9 cellular contexts compared by ENCODE assay signal in the genomic region with DNA sequence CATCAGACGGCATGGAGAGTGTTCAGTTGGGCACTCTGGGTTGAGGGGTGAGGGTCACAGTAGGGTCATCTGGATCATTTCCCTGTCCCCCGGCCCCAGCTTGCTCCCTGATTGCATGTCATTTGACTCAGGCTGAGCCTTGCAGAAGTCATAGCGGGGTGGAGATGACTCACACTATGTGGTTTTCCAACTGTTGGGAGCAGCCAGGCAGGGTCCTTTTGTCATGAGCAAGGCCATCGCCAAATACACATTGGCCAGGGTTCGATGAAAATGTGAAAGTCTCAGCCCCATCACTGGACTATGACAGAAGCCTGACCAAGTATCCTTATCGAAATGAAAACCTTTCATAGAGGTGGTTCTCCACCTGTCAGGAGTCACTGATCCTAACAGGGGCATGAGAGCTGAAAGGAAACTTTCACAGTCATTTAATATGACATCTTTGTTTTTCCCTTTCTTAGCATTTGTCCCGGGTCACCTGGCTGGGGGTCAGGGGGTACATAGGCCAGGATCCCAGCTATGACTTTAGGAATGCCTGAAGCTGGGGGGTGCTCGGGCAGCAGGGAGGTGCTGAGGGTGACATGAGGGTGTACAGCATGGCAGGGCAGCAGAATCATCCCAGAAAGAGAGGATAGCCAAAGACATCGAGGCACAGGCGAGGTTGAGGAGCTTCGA.
DNase-seq lines count a peak whose midpoint lies in the region; ATAC-seq and TF ChIP-seq lines count a peak whose summit lies in the region.
"Had no signal": no experiment of that assay in that cellular context is flagged by ENCODE, and none has a peak within 500 bp of the region (broad histone marks: within the 10 kb centered on the region; RNA-seq: fewer than 3 reads in every experiment).

No MANE protein-coding gene starts in this region.

- intact Hi-C loops in HCT116 (cut with micrococcal nuclease) (loop anchor here (10.0 kb wide), 1 partner anchor 782 kb away; no protein-coding TSS in a partner anchor), stomach (cut with DNase I; ENCODE audit: low total_unique reads) (no loop called here)
- intact Hi-C loops in activated T-helper 2 cell treated with anti-CD3 and anti-CD28 coated beads, Interferon-gamma antibody, Interleukin-2, Interleukin-4, amounts not matched to agents 10 μg/mL and 5 μg/mL and 100 μg/mL, durations not matched to agents 14 hours and 24 hours and 36 hours (cut with micrococcal nuclease): no loop called here

- no peak overlapping the region for H3K27ac Mint-ChIP-seq in activated T-helper 2 cell treated with anti-CD3 and anti-CD28 coated beads, Interferon-gamma antibody, Interleukin-2, Interleukin-4, amounts not matched to agents 10 μg/mL and 5 μg/mL and 100 μg/mL, durations not matched to agents 14 hours and 24 hours and 36 hours

- no peaks in the 10 kb centered on the region for H3K79me2 ChIP-seq in HCT116 (ENCODE audit: insufficient read depth, low read length)

- H3K9ac ChIP-seq in HCT116 (ENCODE audit: low read length): peak overlapping the region; percentile 21

- H4K20me1 ChIP-seq in HCT116 (ENCODE audit: insufficient read depth): no peaks in the 10 kb centered on the region

- no peak overlapping the region for H3K4me3 Mint-ChIP-seq in activated T-helper 2 cell treated with anti-CD3 and anti-CD28 coated beads, Interferon-gamma antibody, Interleukin-2, Interleukin-4, amounts not matched to agents 10 μg/mL and 5 μg/mL and 100 μg/mL, durations not matched to agents 14 hours and 24 hours and 36 hours (ENCODE audit: low read depth)

- H3K4me1 ChIP-seq in HCT116 (ENCODE audit: control insufficient read depth in 1 of 2, insufficient read depth in 2 of 2, low read length in 2 of 2) (peaks cover 19 to 65% of the 10 kb centered on the region in 2 experiments), stomach (peaks cover 8 to 55% (median 24%) of the 10 kb centered on the region in 4 donors)

- CTCF ChIA-PET in HCT116 (lab: Charles Lee): interaction anchor here (1.5 kb wide), 1 partner anchor 9 kb away, joined by 5 read pairs; no protein-coding TSS in a partner anchor

- no peak for TF ChIP-seq CTCF in HCT116 (IDR thresholded peaks at IDR 0.05 in 2 of 3, conservative IDR thresholded peaks at IDR 0.05 in 1 of 3; ENCODE audit: borderline replicate concordance in 1 of 3, insufficient read depth in 1 of 3, low read depth in 2 of 3, low read length in 2 of 3)
- no peak for TF ChIP-seq CTCF in fibroblast of the aortic adventitia (IDR thresholded peaks at IDR 0.05; ENCODE audit: insufficient read depth, low read length)
- no peak for TF ChIP-seq CTCF in stomach (IDR thresholded peaks at IDR 0.05)

- no peak for TF ChIP-seq POLR2A in HCT116 (IDR thresholded peaks at IDR 0.05; ENCODE audit: borderline replicate concordance, extremely low read depth, insufficient read depth, insufficient read length)
- TF ChIP-seq POLR2A in stomach (IDR thresholded peaks at IDR 0.05): no peak

- H3K9me2 ChIP-seq in HCT116 (ENCODE audit: insufficient read depth): no peaks in the 10 kb centered on the region

- DNase-seq in HCT116 (ENCODE audit: low read depth, low spot score) (peak; percentile 78), fibroblast of the aortic adventitia (ENCODE audit: low read depth) (peak; percentile 75), stomach (peak; percentile 37), NCI-H1048 (lab: John Stamatoyannopoulos, UW) (no peak)
- no peak for DNase-seq in activated T-helper 2 cell treated with anti-CD3 and anti-CD28 coated beads, Interferon-gamma antibody, Interleukin-2, Interleukin-4, amounts not matched to agents 10 μg/mL and 5 μg/mL and 100 μg/mL, durations not matched to agents 14 hours and 24 hours and 36 hours (ENCODE audit: low spot score)
- DNase-seq: KG1 had no signal

- no peaks in the 10 kb centered on the region for H3K9me3 ChIP-seq in HCT116 (ENCODE audit: control insufficient read depth in 1 of 2, insufficient read depth in 1 of 2, low read depth in 1 of 2, low read length in 2 of 2)
- no peaks in the 10 kb centered on the region for H3K9me3 ChIP-seq in stomach

- no peak for TF ChIP-seq EP300 in stomach (IDR thresholded peaks at IDR 0.05)

- H3K4me2 ChIP-seq in HCT116 (ENCODE audit: low read length): peak overlapping the region; percentile 62

- RAD21 ChIA-PET in HCT116 (lab: Charles Lee; ENCODE audit: low non-redundant PET in 1 of 2, low total read pairs in 2 of 2, uncharacterized antibody in 2 of 2, unreplicated experiment in 2 of 2): no interaction called here

- H2AFZ ChIP-seq in HCT116 (ENCODE audit: low read depth, low read length, poor library complexity, severe bottlenecking): peak overlapping the region; percentile 74

- ATAC-seq in HCT116 (peak; percentile 93), SK-N-SH treated with all-trans-retinoic acid at 6 μM for 48 hours (peak; percentile 46), GM21737 (IDR thresholded peaks at IDR 0.05; ENCODE audit: unreplicated experiment) (no peak), HG03521 (IDR thresholded peaks at IDR 0.05; ENCODE audit: unreplicated experiment) (no peak)

- TF ChIP-seq RAD21 in HCT116 (IDR thresholded peaks at IDR 0.05; ENCODE audit: low read depth): no peak

- H3K9me3 Mint-ChIP-seq in activated T-helper 2 cell treated with anti-CD3 and anti-CD28 coated beads, Interferon-gamma antibody, Interleukin-2, Interleukin-4, amounts not matched to agents 10 μg/mL and 5 μg/mL and 100 μg/mL, durations not matched to agents 14 hours and 24 hours and 36 hours: no peaks in the 10 kb centered on the region

- peaks cover 32% of the 10 kb centered on the region for H3K4me1 Mint-ChIP-seq in activated T-helper 2 cell treated with anti-CD3 and anti-CD28 coated beads, Interferon-gamma antibody, Interleukin-2, Interleukin-4, amounts not matched to agents 10 μg/mL and 5 μg/mL and 100 μg/mL, durations not matched to agents 14 hours and 24 hours and 36 hours (ENCODE audit: low read depth)

- no peaks in the 10 kb centered on the region for H3K27me3 Mint-ChIP-seq in activated T-helper 2 cell treated with anti-CD3 and anti-CD28 coated beads, Interferon-gamma antibody, Interleukin-2, Interleukin-4, amounts not matched to agents 10 μg/mL and 5 μg/mL and 100 μg/mL, durations not matched to agents 14 hours and 24 hours and 36 hours (ENCODE audit: low read depth)

- 79 to 84% (median 83%) methylated on average over 11 of the region's 11 CpGs for WGBS in stomach, 5 donors

- peak overlapping the region in 1 of 2 experiments; percentile 8; a peak in 2 of 4 replicates for H3K4me3 ChIP-seq in HCT116 (replicated peaks in 1 of 2; ENCODE audit: low read depth in 1 of 2, low read length in 2 of 2)
- no peak overlapping the region for H3K4me3 ChIP-seq in fibroblast of the aortic adventitia (ENCODE audit: low read depth, low read length)
- no peak overlapping the region for H3K4me3 ChIP-seq in stomach

- H3K27ac ChIP-seq in HCT116 (ENCODE audit: low read depth, low read length) (peak overlapping the region; percentile 30; the same call in 1 of the 2 replicates), stomach (peak overlapping the region in 4 of 5 donors; percentile 13 to 58 (median 44))

- H3K36me3 ChIP-seq in HCT116 (ENCODE audit: control insufficient read depth in 1 of 2, insufficient read depth in 2 of 2, low read length in 2 of 2): no peaks in the 10 kb centered on the region
- H3K36me3 ChIP-seq in stomach: no peaks in the 10 kb centered on the region

- POLR2A ChIA-PET in HCT116 (lab: Charles Lee): interaction anchor here (0.8 to 1.6 kb wide), 4 partner anchors 8 to 13 kb away, joined by 3 to 4 read pairs (median 4); no protein-coding TSS in a partner anchor

- BruUV-seq in HCT116 (replicated peaks; lab: Mats Ljungman, UMichigan): no TSS peak

- no peaks in the 10 kb centered on the region for H3K36me3 Mint-ChIP-seq in activated T-helper 2 cell treated with anti-CD3 and anti-CD28 coated beads, Interferon-gamma antibody, Interleukin-2, Interleukin-4, amounts not matched to agents 10 μg/mL and 5 μg/mL and 100 μg/mL, durations not matched to agents 14 hours and 24 hours and 36 hours (ENCODE audit: low read depth)

- H3K27me3 ChIP-seq in HCT116 (ENCODE audit: insufficient read depth, low read length): no peaks in the 10 kb centered on the region
- no peaks in the 10 kb centered on the region for H3K27me3 ChIP-seq in stomach

TF ChIP-seq in HCT116, 20 proteins besides CTCF, POLR2A, EP300 and RAD21 (continues in another document):
- TF ChIP-seq JUND (IDR thresholded peaks at IDR 0.05) (peak; percentile 86), FOSL1 (IDR thresholded peaks at IDR 0.05; ENCODE audit: low read depth) (peak; percentile 93), TCF7L2 (IDR thresholded peaks at IDR 0.05; ENCODE audit: borderline replicate concordance, extremely low read depth, insufficient read depth, insufficient read length) (no peak), ZNF274 (IDR thresholded peaks at IDR 0.05; ENCODE audit: low read depth, low read length) (no peak), SRF (IDR thresholded peaks at IDR 0.05; ENCODE audit: low read depth) (no peak; the same call in 1 of the 2 replicates), EGR1 (IDR thresholded peaks at IDR 0.05; ENCODE audit: low read depth) (no peak), CBX3 (IDR thresholded peaks at IDR 0.05; ENCODE audit: low read depth) (peak; percentile 45; the same call in 1 of the 2 replicates), ELF1 (IDR thresholded peaks at IDR 0.05; ENCODE audit: borderline replicate concordance, low read depth) (no peak), POLR2AphosphoS5 (IDR thresholded peaks at IDR 0.05; ENCODE audit: low read depth, low read length) (peak; percentile 45)

TF ChIP-seq in SK-N-SH treated with all-trans-retinoic acid at 6 μM for 48 hours, 23 proteins besides CTCF, POLR2A, EP300 and RAD21 (continues in another document):
- TF ChIP-seq, protein P1, sequence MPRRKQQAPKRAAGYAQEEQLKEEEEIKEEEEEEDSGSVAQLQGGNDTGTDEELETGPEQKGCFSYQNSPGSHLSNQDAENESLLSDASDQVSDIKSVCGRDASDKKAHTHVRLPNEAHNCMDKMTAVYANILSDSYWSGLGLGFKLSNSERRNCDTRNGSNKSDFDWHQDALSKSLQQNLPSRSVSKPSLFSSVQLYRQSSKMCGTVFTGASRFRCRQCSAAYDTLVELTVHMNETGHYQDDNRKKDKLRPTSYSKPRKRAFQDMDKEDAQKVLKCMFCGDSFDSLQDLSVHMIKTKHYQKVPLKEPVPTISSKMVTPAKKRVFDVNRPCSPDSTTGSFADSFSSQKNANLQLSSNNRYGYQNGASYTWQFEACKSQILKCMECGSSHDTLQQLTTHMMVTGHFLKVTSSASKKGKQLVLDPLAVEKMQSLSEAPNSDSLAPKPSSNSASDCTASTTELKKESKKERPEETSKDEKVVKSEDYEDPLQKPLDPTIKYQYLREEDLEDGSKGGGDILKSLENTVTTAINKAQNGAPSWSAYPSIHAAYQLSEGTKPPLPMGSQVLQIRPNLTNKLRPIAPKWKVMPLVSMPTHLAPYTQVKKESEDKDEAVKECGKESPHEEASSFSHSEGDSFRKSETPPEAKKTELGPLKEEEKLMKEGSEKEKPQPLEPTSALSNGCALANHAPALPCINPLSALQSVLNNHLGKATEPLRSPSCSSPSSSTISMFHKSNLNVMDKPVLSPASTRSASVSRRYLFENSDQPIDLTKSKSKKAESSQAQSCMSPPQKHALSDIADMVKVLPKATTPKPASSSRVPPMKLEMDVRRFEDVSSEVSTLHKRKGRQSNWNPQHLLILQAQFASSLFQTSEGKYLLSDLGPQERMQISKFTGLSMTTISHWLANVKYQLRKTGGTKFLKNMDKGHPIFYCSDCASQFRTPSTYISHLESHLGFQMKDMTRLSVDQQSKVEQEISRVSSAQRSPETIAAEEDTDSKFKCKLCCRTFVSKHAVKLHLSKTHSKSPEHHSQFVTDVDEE (CRISPR knock-in tag; IDR thresholded peaks at IDR 0.05): no peak

Comparison
In these comparisons a context has a peak if more than half of its experiments do, and no peak if none do; other contexts are left out.
1. ATAC-seq: peak in HCT116 (single experiment) and SK-N-SH treated with all-trans-retinoic acid at 6 μM for 48 hours (single experiment); none in GM21737 (single experiment) and HG03521 (single experiment).
2. DNase-seq: peak in HCT116 (single experiment), fibroblast of the aortic adventitia (single experiment) and stomach (single experiment); none in activated T-helper 2 cell treated with anti-CD3 and anti-CD28 coated beads, Interferon-gamma antibody, Interleukin-2, Interleukin-4, amounts not matched to agents 10 μg/mL and 5 μg/mL and 100 μg/mL, durations not matched to agents 14 hours and 24 hours and 36 hours (single experiment) and NCI-H1048 (single experiment).